28 cellular contexts compared by ENCODE assay signal in the genomic region with DNA sequence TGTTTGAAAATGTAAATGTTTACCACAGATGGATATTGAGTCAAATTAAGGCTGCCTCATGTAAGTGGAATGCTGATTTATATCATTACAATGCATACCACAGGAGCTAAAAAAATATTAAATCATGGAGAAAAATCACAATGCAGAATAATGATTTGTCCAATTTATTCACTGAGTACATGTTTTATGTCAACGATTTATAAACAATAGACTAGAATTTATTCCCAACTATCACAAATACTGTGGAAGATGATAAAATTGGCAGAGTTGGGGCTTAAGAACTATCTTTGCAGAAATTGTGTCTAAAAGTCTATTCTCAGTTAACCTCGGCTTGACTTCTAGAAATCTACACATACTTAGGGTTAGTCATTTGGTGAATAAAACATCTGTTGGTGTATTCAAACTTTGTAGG.
A peak's percentile ranks its signal among the peaks of the same experiment; 100 is the strongest.
DNase-seq lines count a peak whose midpoint lies in the region; ATAC-seq, FAIRE-seq and TF ChIP-seq lines count a peak whose summit lies in the region.
"Had no signal": no experiment of that assay in that cellular context is flagged by ENCODE, and none has a peak within 500 bp of the region (broad histone marks: within the 10 kb centered on the region; RNA-seq: fewer than 3 reads in every experiment).

No MANE protein-coding gene starts in this region.

- WGBS in SK-N-SH (ENCODE audit: low lambda C conversion rate) = 11% methylated on average over 2 of the region's 2 CpGs

- H4K20me1 ChIP-seq in SK-N-SH (ENCODE audit: insufficient read depth) (no peaks in the 10 kb centered on the region), endothelial cell of umbilical vein (replicated peaks; ENCODE audit: control insufficient read depth, extremely low read depth, insufficient read depth, low read length) (no peaks in the 10 kb centered on the region)

- intact Hi-C loops in endothelial cell of umbilical vein (cut with micrococcal nuclease) = no loop called here

- H3K79me2 ChIP-seq in SK-N-SH (ENCODE audit: insufficient read depth) = no peaks in the 10 kb centered on the region
- no peaks in the 10 kb centered on the region for H3K79me2 ChIP-seq in endothelial cell of umbilical vein (ENCODE audit: control insufficient read depth, insufficient read depth, low read length)

- H3K9me3 ChIP-seq in SK-N-SH (no peaks in the 10 kb centered on the region), endothelial cell of umbilical vein (replicated peaks; ENCODE audit: control insufficient read depth, insufficient read depth, low read length) (no peaks in the 10 kb centered on the region)
- H3K9me3 ChIP-seq: breast epithelium, HAP-1, MG63, sigmoid colon, thoracic aorta, uterus had no signal

- dilution Hi-C loops in endothelial cell of umbilical vein (cut with MboI; ENCODE audit: extremely low pct_ligation_motif_present, low sequenced_read_pairs) = no loop called here

- H3K9me2 ChIP-seq in SK-N-SH = no peaks in the 10 kb centered on the region

- DNase-seq in HCEC 1CT = peak; percentile 71
- no peak for DNase-seq in SK-N-SH
- DNase-seq in endothelial cell of umbilical vein (ENCODE audit: low read depth, low spot score) = peak; percentile 26
- DNase-seq in osteocyte (ENCODE audit: extremely low spot score, unreplicated experiment) = no peak
- no peak for DNase-seq in anterior cingulate cortex (lab: John Stamatoyannopoulos, UW)
- DNase-seq in nucleus accumbens (lab: John Stamatoyannopoulos, UW) = no peak
- no peak for DNase-seq in GDM1 (lab: John Stamatoyannopoulos, UW)
- DNase-seq: activated CD4-positive, alpha-beta T cell treated with anti-CD3 and anti-CD28 coated beads for 48 hours; activated CD8-positive, alpha-beta memory T cell treated with anti-CD3 and anti-CD28 coated beads for 24 hours; activated gamma-delta T cell treated with Interleukin-2 at 50 U/mL for 16 hours; effector CD8-positive, alpha-beta T cell; KBM-7; left colon; MG63; NCI-H1105 treated with DMSO at 0.1 percent for 48 hours; NCI-H2029; NCI-H526 treated with DMSO at 0.1 percent for 48 hours; sigmoid colon; stimulated activated naive CD4-positive, alpha-beta T cell treated with Interleukin-2 at 50 U/mL for 16 hours; uterus had no signal

- H3K4me2 ChIP-seq in SK-N-SH = 0 out of 2 replicates have a peak overlapping the region, but pooled peaks have one; percentile 41
- H3K4me2 ChIP-seq in endothelial cell of umbilical vein (ENCODE audit: insufficient read depth, low read length) = no peak overlapping the region

- no peak for TF ChIP-seq CTCF in SK-N-SH (IDR thresholded peaks at IDR 0.05)
- no peak for TF ChIP-seq CTCF in endothelial cell of umbilical vein (IDR thresholded peaks at IDR 0.05; ENCODE audit: extremely low read depth in 1 of 2, insufficient read depth in 1 of 2, low read depth in 1 of 2, low read length in 2 of 2)
- TF ChIP-seq CTCF in osteocyte (IDR thresholded peaks at IDR 0.05) = no peak

- BruUV-seq in endothelial cell of umbilical vein (replicated peaks; lab: Mats Ljungman, UMichigan) = no TSS peak

- TF ChIP-seq RAD21 in SK-N-SH (IDR thresholded peaks at IDR 0.05; ENCODE audit: low read length) = no peak

- POLR2A ChIA-PET in SK-N-SH (lab: Yijun Ruan, JAX) (no interaction called here), endothelial cell of umbilical vein (lab: Charles Lee) (interaction anchor here (0.6 kb wide), 1 partner anchor 57 kb away, joined by 3 read pairs; no protein-coding TSS in a partner anchor)

- peaks cover 43% of the 10 kb centered on the region for H3K4me1 Mint-ChIP-seq in osteocyte (ENCODE audit: unreplicated experiment)
- H3K4me1 Mint-ChIP-seq: CD14-positive monocyte had no signal

- peaks cover 26% of the 10 kb centered on the region for H3F3A ChIP-seq in SK-N-SH (replicated peaks; ENCODE audit: insufficient read depth)

- H3K36me3 ChIP-seq in SK-N-SH (replicated peaks in 1 of 2; ENCODE audit: control insufficient read depth in 1 of 2, insufficient read depth in 2 of 2, low read length in 1 of 2) = no peaks in the 10 kb centered on the region
- no peaks in the 10 kb centered on the region for H3K36me3 ChIP-seq in endothelial cell of umbilical vein (ENCODE audit: control insufficient read depth in 2 of 2, extremely low read depth in 1 of 2, insufficient read depth in 2 of 2, low read length in 2 of 2)
- H3K36me3 ChIP-seq: breast epithelium, HAP-1, MG63, sigmoid colon, thoracic aorta, uterus had no signal

- H2AFZ ChIP-seq in SK-N-SH (ENCODE audit: low read depth) (no peak overlapping the region), endothelial cell of umbilical vein (ENCODE audit: low read depth, low read length) (no peak overlapping the region)

- peaks cover 8 to 25% of the 10 kb centered on the region in 2 experiments for H3K4me1 ChIP-seq in SK-N-SH (ENCODE audit: control insufficient read depth in 1 of 2, insufficient read depth in 2 of 2, low read depth in 1 of 2, low read length in 1 of 2)
- peaks cover 10% of the 10 kb centered on the region for H3K4me1 ChIP-seq in endothelial cell of umbilical vein (ENCODE audit: control insufficient read depth, extremely low read depth, insufficient read depth, low read length)
- H3K4me1 ChIP-seq: breast epithelium, HAP-1, uterus had no signal

- no peak for ATAC-seq in GM21723 (IDR thresholded peaks at IDR 0.05; ENCODE audit: unreplicated experiment)
- ATAC-seq: left colon had no signal

- TF ChIP-seq POLR2A in endothelial cell of umbilical vein (IDR thresholded peaks at IDR 0.05; ENCODE audit: low read depth, low read length) = no peak

- no peaks in the 10 kb centered on the region for H3K27me3 Mint-ChIP-seq in osteocyte (ENCODE audit: unreplicated experiment)
- H3K27me3 Mint-ChIP-seq: progenitor cell of endocrine pancreas had no signal

- no peak overlapping the region for H3K4me3 ChIP-seq in SK-N-SH (ENCODE audit: low read depth in 2 of 2, low read length in 1 of 2)
- no peak overlapping the region for H3K4me3 ChIP-seq in endothelial cell of umbilical vein (replicated peaks in 1 of 3; ENCODE audit: insufficient read depth in 1 of 3, low read depth in 1 of 3, low read length in 3 of 3)
- H3K4me3 ChIP-seq: breast epithelium, HAP-1, MG63, sigmoid colon, thoracic aorta, uterus had no signal

- H3K9me3 Mint-ChIP-seq in osteocyte (ENCODE audit: unreplicated experiment) = peaks cover 4% of the 10 kb centered on the region
- H3K9me3 Mint-ChIP-seq: CD14-positive monocyte; T-helper 1 cell treated with Interleukin-12 subunit alpha and Interleukin-12 subunit beta and Interleukin-4 antibody, amounts not matched to agents 30 μg/mL and 1 μg/mL, for 36 hours had no signal

- no peak overlapping the region for H3K4me3 Mint-ChIP-seq in osteocyte (ENCODE audit: unreplicated experiment)
- H3K4me3 Mint-ChIP-seq: CD14-positive monocyte; T-helper 1 cell treated with Interleukin-12 subunit alpha and Interleukin-12 subunit beta and Interleukin-4 antibody, amounts not matched to agents 30 μg/mL and 1 μg/mL, for 36 hours had no signal

- H3K9ac ChIP-seq in SK-N-SH = 0 out of 2 replicates have a peak overlapping the region, but pooled peaks have one; percentile 1
- H3K9ac ChIP-seq in endothelial cell of umbilical vein (replicated peaks; ENCODE audit: extremely low read depth, insufficient read depth, low read length) = no peak overlapping the region

- CTCF ChIA-PET in SK-N-SH (lab: Yijun Ruan, JAX) = interaction anchor here (1.0 kb wide), 1 partner anchor 13 kb away, joined by 3 read pairs; no protein-coding TSS in a partner anchor
- CTCF ChIA-PET in endothelial cell of umbilical vein (lab: Charles Lee) = interaction anchor here (0.6 to 1.3 kb wide), 8 partner anchors 9 to 474 kb away, joined by 3 to 10 read pairs (median 4); no protein-coding TSS in a partner anchor

- TF ChIP-seq EP300 in SK-N-SH (IDR thresholded peaks at IDR 0.05; ENCODE audit: borderline replicate concordance in 1 of 2, low read depth in 1 of 2, low read length in 1 of 2) = peak; percentile 48 to 88; a peak in 3 of 4 replicates

- FAIRE-seq in endothelial cell of umbilical vein (lab: Jason Lieb, UNC) = no peak
- FAIRE-seq: frontal cortex had no signal

- H3K27ac Mint-ChIP-seq in osteocyte (ENCODE audit: unreplicated experiment) = peak overlapping the region; percentile 77
- H3K27ac Mint-ChIP-seq: CD14-positive monocyte; progenitor cell of endocrine pancreas; T-helper 1 cell treated with Interleukin-12 subunit alpha and Interleukin-12 subunit beta and Interleukin-4 antibody, amounts not matched to agents 30 μg/mL and 1 μg/mL, for 36 hours had no signal

- peaks cover 2% of the 10 kb centered on the region for H3K9me1 ChIP-seq in endothelial cell of umbilical vein (replicated peaks; ENCODE audit: control insufficient read depth, extremely low read depth, insufficient read depth, low read length)

- H3K27ac ChIP-seq in SK-N-SH (ENCODE audit: low read depth in 2 of 2, low read length in 1 of 2) = peak overlapping the region; percentile 61 to 86
- no peak overlapping the region for H3K27ac ChIP-seq in endothelial cell of umbilical vein (ENCODE audit: insufficient read depth, low read depth, low read length)
- H3K27ac ChIP-seq: breast epithelium, sigmoid colon, thoracic aorta, uterus had no signal

- H3K27me3 ChIP-seq in SK-N-SH (ENCODE audit: insufficient read depth) (no peaks in the 10 kb centered on the region), endothelial cell of umbilical vein (ENCODE audit: control insufficient read depth in 2 of 2, insufficient read depth in 2 of 2, low read length in 2 of 2) (no peaks in the 10 kb centered on the region)
- H3K27me3 ChIP-seq: breast epithelium, MG63, sigmoid colon, uterus had no signal

- peaks cover 3% of the 10 kb centered on the region for H3K36me3 Mint-ChIP-seq in osteocyte (ENCODE audit: unreplicated experiment)
- H3K36me3 Mint-ChIP-seq: CD14-positive monocyte had no signal

TF ChIP-seq in SK-N-SH, 30 proteins besides CTCF, POLR2A, EP300 and RAD21 (continues in another document):
- TF ChIP-seq JUND (IDR thresholded peaks at IDR 0.05) (peak; percentile 90), MEF2A (IDR thresholded peaks at IDR 0.05; ENCODE audit: borderline replicate concordance, low read depth) (no peak), RCOR1 (IDR thresholded peaks at IDR 0.05; ENCODE audit: low read length) (no peak)

TF ChIP-seq in endothelial cell of umbilical vein, 7 proteins besides CTCF, POLR2A, EP300 and RAD21:
- TF ChIP-seq GATA2 (IDR thresholded peaks at IDR 0.05; ENCODE audit: insufficient read depth, insufficient read length, low read depth, low read length) (peak; percentile 23), JUN (IDR thresholded peaks at IDR 0.05; ENCODE audit: borderline replicate concordance, insufficient read depth, insufficient read length, low read depth) (peak; percentile 15), FOS (IDR thresholded peaks at IDR 0.05; ENCODE audit: borderline replicate concordance, insufficient read depth, low read length) (no peak)

Comparison
In these comparisons a context has a peak if more than half of its experiments do, and no peak if none do; other contexts are left out.
1. DNase-seq: peak in HCEC 1CT (single experiment) and endothelial cell of umbilical vein (single experiment); none in SK-N-SH (single experiment), osteocyte (single experiment), anterior cingulate cortex (0 of 58), nucleus accumbens (0 of 56) and GDM1 (single experiment).